In the genomic region with DNA sequence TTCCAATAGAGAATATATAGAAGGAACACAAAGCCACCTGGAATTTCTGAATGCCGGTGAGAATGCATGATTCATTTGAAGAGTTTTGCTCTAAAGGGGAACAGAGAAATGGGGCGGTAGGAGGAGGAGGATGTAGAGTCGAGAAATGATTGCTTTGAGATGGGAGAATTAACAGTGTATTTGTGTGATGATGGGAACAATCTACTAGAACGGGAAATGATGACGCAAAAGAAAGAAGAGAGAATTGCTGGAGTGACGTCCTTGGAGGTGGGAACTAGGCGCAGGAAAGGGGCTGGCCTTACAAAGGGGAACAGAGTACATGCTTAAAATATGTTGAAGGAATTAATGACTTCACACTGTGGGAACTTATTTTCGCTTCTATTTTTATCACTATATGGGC, we compare ENCODE assay signal across 26 cellular contexts.
"Had no signal": no experiment of that assay in that cellular context is flagged by ENCODE, and none has a peak within 500 bp of the region (broad histone marks: within the 10 kb centered on the region; RNA-seq: fewer than 3 reads in every experiment).

No MANE protein-coding gene starts in this region.

- H3K4me1 ChIP-seq: esophagus muscularis mucosa, foreskin keratinocyte, gastroesophageal sphincter, heart left ventricle, pancreas, suprapubic skin, transverse colon, upper lobe of right lung, uterus had no signal

- DNase-seq: dermis blood vessel endothelial cell; effector memory CD4-positive, alpha-beta T cell; foreskin keratinocyte; heart left ventricle; kidney; pancreas; stimulated activated CD4-positive, alpha-beta T cell treated with anti-CD3 and anti-CD28 coated beads, Interleukin-12 subunit alpha, Interleukin-12 subunit beta, amount 100 ng/mL, for 4 hours; stimulated activated CD4-positive, alpha-beta T cell treated with anti-CD3 and anti-CD28 coated beads, Interleukin-1b, Interleukin-23, amount 100 ng/mL, for 48 hours; stimulated activated CD4-positive, alpha-beta T cell treated with anti-CD3 and anti-CD28 coated beads, Interleukin-4, amount 100 ng/mL, for 1 hour; stimulated activated CD8-positive, alpha-beta memory T cell treated with anti-CD3 and anti-CD28 coated beads, Interleukin-4, amount 100 ng/mL, for 48 hours; stimulated activated naive CD4-positive, alpha-beta T cell; stimulated activated naive CD8-positive, alpha-beta T cell treated with anti-CD3 and anti-CD28 coated beads, Interleukin-15, amount 100 ng/mL, for 72 hours; transverse colon; upper lobe of right lung; uterus had no signal

- H2AFZ ChIP-seq: hepatocyte had no signal

- FAIRE-seq: endothelial cell of umbilical vein, kidney, pancreas had no signal

- H3K27ac ChIP-seq: esophagus muscularis mucosa, foreskin keratinocyte, gastroesophageal sphincter, heart left ventricle, hepatocyte, neutrophil, pancreas, suprapubic skin, transverse colon, upper lobe of right lung, uterus had no signal

- H3K79me2 ChIP-seq: hepatocyte had no signal

- H3K9me3 ChIP-seq: esophagus muscularis mucosa, gastroesophageal sphincter, neutrophil, pancreas, transverse colon, upper lobe of right lung, uterus had no signal

- ATAC-seq: foreskin keratinocyte; gastroesophageal sphincter; heart left ventricle; left lobe of liver; natural killer cell treated with Interleukin-12 subunit alpha and Interleukin-12 subunit beta and Interleukin-15 and Interleukin-18, amount 100 ng/mL, for 72 hours; pancreas; sciatic nerve; stimulated activated naive CD8-positive, alpha-beta T cell treated with anti-CD3 and anti-CD28 coated beads, Interleukin-15, amount 100 ng/mL, for 72 hours; upper lobe of right lung had no signal

- H3K4me2 ChIP-seq: hepatocyte, smooth muscle cell had no signal

- H3K4me3 ChIP-seq: esophagus muscularis mucosa, gastroesophageal sphincter, heart left ventricle, hepatocyte, lung, pancreas, smooth muscle cell, suprapubic skin, transverse colon, upper lobe of right lung, uterus had no signal

- H3K36me3 ChIP-seq: esophagus muscularis mucosa, gastroesophageal sphincter, heart left ventricle, neutrophil, pancreas, suprapubic skin, transverse colon, upper lobe of right lung, uterus had no signal

- H3K27me3 ChIP-seq: esophagus muscularis mucosa, foreskin keratinocyte, gastroesophageal sphincter, heart left ventricle, hepatocyte, neutrophil, pancreas, suprapubic skin, transverse colon, upper lobe of right lung, uterus had no signal
